In genomic region chr9:113302792-113303418, GRCh38 we compare ENCODE assay signal across 1 cellular context.
TF ChIP-seq lines count a peak whose summit lies in the region.

Gene RNF183, minus strand, starts transcription at chr9:113303376. Its CDS starts 5,192 bp downstream, at chr9:113298184.

TF ChIP-seq in HepG2, 621 proteins besides CTCF, POLR2A, EP300 and RAD21 (continues in another document):
- TF ChIP-seq ZNF776 (CRISPR knock-in tag; IDR thresholded peaks at IDR 0.05): peak; percentile 51; the same call in 1 of the 2 replicates
- TF ChIP-seq POGZ (CRISPR knock-in tag; IDR thresholded peaks at IDR 0.05): peak; percentile 53
- TF ChIP-seq PAXIP1 (CRISPR knock-in tag; conservative IDR thresholded peaks at IDR 0.05): peak; percentile 78
- peak; percentile 41; the same call in 1 of the 2 replicates for TF ChIP-seq TGIF2 (CRISPR knock-in tag; IDR thresholded peaks at IDR 0.05)
- TF ChIP-seq RXRA (CRISPR knock-in tag; IDR thresholded peaks at IDR 0.05): peak; percentile 78
- TF ChIP-seq HMG20A (CRISPR knock-in tag; IDR thresholded peaks at IDR 0.05; ENCODE audit: borderline replicate concordance): no peak
- 0 out of 2 replicates have a peak, but pooled peaks have one; percentile 51 for TF ChIP-seq ZNF451 (CRISPR knock-in tag; IDR thresholded peaks at IDR 0.05)
- peak; percentile 54; the same call in 1 of the 2 replicates for TF ChIP-seq ETV5 (CRISPR knock-in tag; IDR thresholded peaks at IDR 0.05; ENCODE audit: borderline replicate concordance)
- TF ChIP-seq HOMEZ (CRISPR knock-in tag; IDR thresholded peaks at IDR 0.05; ENCODE audit: low read depth): 0 out of 2 replicates have a peak, but pooled peaks have one; percentile 18
- TF ChIP-seq POLR2G (IDR thresholded peaks at IDR 0.05; ENCODE audit: low read depth, low read length): peak; percentile 63
- no peak for TF ChIP-seq ZNF841 (CRISPR knock-in tag; IDR thresholded peaks at IDR 0.05; ENCODE audit: borderline replicate concordance)
- 0 out of 2 replicates have a peak, but pooled peaks have one; percentile 39 for TF ChIP-seq ZNF160 (CRISPR knock-in tag; IDR thresholded peaks at IDR 0.05)
- TF ChIP-seq ZFAT (CRISPR knock-in tag; conservative IDR thresholded peaks at IDR 0.05): no peak
- peak; percentile 38; the same call in 1 of the 2 replicates for TF ChIP-seq POLR2AphosphoS5 (IDR thresholded peaks at IDR 0.05; ENCODE audit: low read depth, low read length)
- no peak for TF ChIP-seq ZNF557 (CRISPR knock-in tag; IDR thresholded peaks at IDR 0.05)
- TF ChIP-seq KDM1A (CRISPR knock-in tag; IDR thresholded peaks at IDR 0.05): peak; percentile 78
- TF ChIP-seq NR2F6 (IDR thresholded peaks at IDR 0.05): peak; percentile 30
- peak; percentile 39; the same call in 1 of the 2 replicates for TF ChIP-seq NR2F6 (CRISPR knock-in tag; IDR thresholded peaks at IDR 0.05)
- TF ChIP-seq ZNF512 (CRISPR knock-in tag; IDR thresholded peaks at IDR 0.05): 0 out of 2 replicates have a peak, but pooled peaks have one; percentile 13
- TF ChIP-seq ZSCAN31 (CRISPR knock-in tag; IDR thresholded peaks at IDR 0.05; ENCODE audit: low read depth): no peak
- TF ChIP-seq ZNF350 (CRISPR knock-in tag; IDR thresholded peaks at IDR 0.05; ENCODE audit: borderline replicate concordance, low read depth): peak; percentile 56; the same call in 1 of the 2 replicates
- no peak for TF ChIP-seq KLF13 (CRISPR knock-in tag; IDR thresholded peaks at IDR 0.05)
- peak; percentile 14 for TF ChIP-seq TEAD3 (CRISPR knock-in tag; optimal IDR thresholded peaks at IDR 0.05; ENCODE audit: borderline replicate concordance)
- peak; percentile 55 for TF ChIP-seq ZFY (CRISPR knock-in tag; IDR thresholded peaks at IDR 0.05)
- no peak; the same call in 1 of the 2 replicates for TF ChIP-seq HIVEP1 (CRISPR knock-in tag; IDR thresholded peaks at IDR 0.05)
- TF ChIP-seq ZMYM3 (CRISPR knock-in tag; IDR thresholded peaks at IDR 0.05): peak; percentile 93
- no peak for TF ChIP-seq HNF4G (IDR thresholded peaks at IDR 0.05; ENCODE audit: borderline replicate concordance, low read depth, low read length)
- TF ChIP-seq HNF4G (CRISPR knock-in tag; IDR thresholded peaks at IDR 0.05; ENCODE audit: borderline replicate concordance, low read depth): 0 out of 2 replicates have a peak, but pooled peaks have one; percentile 14
- TF ChIP-seq MXI1 (IDR thresholded peaks at IDR 0.05; ENCODE audit: borderline replicate concordance, low read depth, low read length): peak; percentile 53; the same call in 1 of the 3 replicates
- TF ChIP-seq THAP11 (CRISPR knock-in tag; IDR thresholded peaks at IDR 0.05): peak; percentile 46; the same call in 1 of the 2 replicates
- peak; percentile 41; the same call in 1 of the 2 replicates for TF ChIP-seq ZFP91 (CRISPR knock-in tag; IDR thresholded peaks at IDR 0.05; ENCODE audit: borderline replicate concordance)
- peak; percentile 39; the same call in 1 of the 2 replicates for TF ChIP-seq ZNF709 (CRISPR knock-in tag; IDR thresholded peaks at IDR 0.05)
- 0 out of 2 replicates have a peak, but pooled peaks have one; percentile 40 for TF ChIP-seq KLF12 (CRISPR knock-in tag; IDR thresholded peaks at IDR 0.05; ENCODE audit: borderline replicate concordance)
- no peak for TF ChIP-seq ZFP36L2 (CRISPR knock-in tag; IDR thresholded peaks at IDR 0.05)
- TF ChIP-seq ASH2L (IDR thresholded peaks at IDR 0.05; ENCODE audit: insufficient read length, low read depth, low read length): no peak
- TF ChIP-seq ZBTB7A (CRISPR knock-in tag; IDR thresholded peaks at IDR 0.05): no peak
- TF ChIP-seq PHB2 (IDR thresholded peaks at IDR 0.05; ENCODE audit: partially characterized antibody): no peak
- peak; percentile 30; the same call in 1 of the 2 replicates for TF ChIP-seq IRF2 (CRISPR knock-in tag; IDR thresholded peaks at IDR 0.05)
- TF ChIP-seq PRDM15 (CRISPR knock-in tag; IDR thresholded peaks at IDR 0.05): no peak
- TF ChIP-seq NFKBIZ (CRISPR knock-in tag; IDR thresholded peaks at IDR 0.05): peak; percentile 84; the same call in 1 of the 2 replicates
- TF ChIP-seq ZBTB39 (CRISPR knock-in tag; IDR thresholded peaks at IDR 0.05): no peak
- TF ChIP-seq NCOA1 (CRISPR knock-in tag; IDR thresholded peaks at IDR 0.05): no peak
- TF ChIP-seq ZNF275 (CRISPR knock-in tag; IDR thresholded peaks at IDR 0.05; ENCODE audit: borderline replicate concordance): 0 out of 2 replicates have a peak, but pooled peaks have one; percentile 56
- TF ChIP-seq UBTF (CRISPR knock-in tag; IDR thresholded peaks at IDR 0.05): 0 out of 2 replicates have a peak, but pooled peaks have one; percentile 30
- TF ChIP-seq ZNF614 (CRISPR knock-in tag; IDR thresholded peaks at IDR 0.05; ENCODE audit: borderline replicate concordance): no peak
- peak; percentile 21; the same call in 1 of the 2 replicates for TF ChIP-seq GABPB1 (CRISPR knock-in tag; IDR thresholded peaks at IDR 0.05)
